8 cellular contexts compared by ENCODE assay signal in genomic region chrX:68196939-68197791, GRCh38.
DNase-seq lines count a peak whose midpoint lies in the region; ATAC-seq and TF ChIP-seq lines count a peak whose summit lies in the region.

No MANE protein-coding gene starts in this region.

- peak; percentile 27 for DNase-seq in NOMO-1 treated with DMSO at 0.1 percent for 48 hours (lab: John Stamatoyannopoulos, UW; ENCODE audit: unreplicated experiment)
- no peak for DNase-seq in NOMO-1 treated with dmso at 0.1 percent for 144 hours (lab: John Stamatoyannopoulos, UW; ENCODE audit: unreplicated experiment)
- DNase-seq in HuH-7 (ENCODE audit: low spot score) = peak; percentile 53
- peak; percentile 60 for DNase-seq in RWPE1 (ENCODE audit: low spot score)
- DNase-seq in dorsolateral prefrontal cortex = peak in 5 of 10 donors; percentile 7 to 44 (median 38)
- peak; percentile 49 for DNase-seq in mesenchymal stem cell
- DNase-seq in GOT3 (lab: John Stamatoyannopoulos, UW) = no peak

- no peak overlapping the region for H2BK120ac ChIP-seq in mesenchymal stem cell (ENCODE audit: low read depth, low read length)

- H3K27ac ChIP-seq in RWPE1 (no peak overlapping the region), dorsolateral prefrontal cortex (peak overlapping the region in 28 of 59 donors; percentile 5 to 62 (median 36)), mesenchymal stem cell (ENCODE audit: low read length, poor library complexity, severe bottlenecking) (no peak overlapping the region)

- TF ChIP-seq CTCF in RWPE1 (conservative IDR thresholded peaks at IDR 0.05; ENCODE audit: low read depth) (peak; percentile 40), dorsolateral prefrontal cortex (IDR thresholded peaks at IDR 0.05 in 54 of 56, conservative IDR thresholded peaks at IDR 0.05 in 2 of 56; ENCODE audit: low read depth in 1 of 56, partially characterized antibody in 56 of 56) (peak; percentile 47 to 85 (median 72))

- peak; percentile 61 for ATAC-seq in GM19372 (IDR thresholded peaks at IDR 0.05; ENCODE audit: low read depth, unreplicated experiment)

- CTCF ChIA-PET in RWPE1 (lab: Yijun Ruan, JAX) = interaction anchor here (0.6 to 1.2 kb wide), 5 partner anchors 226 to 536 kb away, joined by 3 to 8 read pairs (median 3); no protein-coding TSS in a partner anchor

- no peak overlapping the region for H4K8ac ChIP-seq in mesenchymal stem cell (ENCODE audit: low read length)

- no peaks in the 10 kb centered on the region for H3K9me3 ChIP-seq in mesenchymal stem cell (ENCODE audit: control insufficient read depth, low read length)

- no peaks in the 10 kb centered on the region for H3K4me1 ChIP-seq in mesenchymal stem cell (ENCODE audit: control insufficient read depth, insufficient read depth, low read depth, low read length)

- H3K4ac ChIP-seq in mesenchymal stem cell (ENCODE audit: low read depth in 1 of 2, low read length in 2 of 2) = no peak overlapping the region

- H3K27me3 ChIP-seq in dorsolateral prefrontal cortex (peaks cover 0 to 51% (median 5%) of the 10 kb centered on the region in 45 donors), mesenchymal stem cell (ENCODE audit: control insufficient read depth in 1 of 2, insufficient read depth in 1 of 2, low read length in 2 of 2) (peaks cover 0 to 33% of the 10 kb centered on the region in 2 experiments)

- no peaks in the 10 kb centered on the region for H3K79me1 ChIP-seq in mesenchymal stem cell (replicated peaks; ENCODE audit: low read length, poor library complexity, severe bottlenecking)

- no peak overlapping the region for H2BK5ac ChIP-seq in mesenchymal stem cell (ENCODE audit: low read depth, low read length, poor library complexity, severe bottlenecking)

- intact Hi-C loops in dorsolateral prefrontal cortex (cut with DNase I) = loop anchor here (5.0 to 10.0 kb wide), 3 partner anchors 238 to 610 kb away; partner anchors contain the start of gene OPHN1 (in 1 of the 2)

- no peak overlapping the region for H2AFZ ChIP-seq in mesenchymal stem cell (ENCODE audit: low read depth, low read length)

- H3K4me3 ChIP-seq in dorsolateral prefrontal cortex (no peak overlapping the region), mesenchymal stem cell (ENCODE audit: insufficient read depth in 1 of 2, low read depth in 1 of 2, low read length in 2 of 2) (no peak overlapping the region)

- peaks cover 4% of the 10 kb centered on the region in 2 experiments for H3K36me3 ChIP-seq in mesenchymal stem cell (ENCODE audit: control insufficient read depth in 1 of 2, insufficient read depth in 2 of 2, low read depth in 1 of 2, low read length in 2 of 2)

- POLR2A ChIA-PET in RWPE1 (lab: Yijun Ruan, JAX; ENCODE audit: low non-redundant PET) = no interaction called here

- H4K91ac ChIP-seq in mesenchymal stem cell (ENCODE audit: low read length) = no peak overlapping the region

- H2BK15ac ChIP-seq in mesenchymal stem cell (ENCODE audit: low read depth, poor library complexity, severe bottlenecking) = no peak overlapping the region

- no peak overlapping the region for H2AK5ac ChIP-seq in mesenchymal stem cell (ENCODE audit: low read length, severe bottlenecking)

- 47% methylated on average over 3 of the region's 5 CpGs for WGBS in mesenchymal stem cell

- H3K4me2 ChIP-seq in mesenchymal stem cell (ENCODE audit: low read length, poor library complexity, severe bottlenecking) = no peak overlapping the region

- no peak overlapping the region for H2BK12ac ChIP-seq in mesenchymal stem cell (ENCODE audit: low read length in 2 of 2)

- H3K23ac ChIP-seq in mesenchymal stem cell (ENCODE audit: low read length in 2 of 2) = no peak overlapping the region

- no peak overlapping the region for H3K14ac ChIP-seq in mesenchymal stem cell (ENCODE audit: low read length in 2 of 2)

- H3K18ac ChIP-seq in mesenchymal stem cell (ENCODE audit: low read depth in 1 of 2, low read length in 2 of 2) = no peak overlapping the region

- no peak overlapping the region for H3K9ac ChIP-seq in mesenchymal stem cell (ENCODE audit: low read length)

Comparison
In these comparisons a context has a peak if more than half of its experiments do, and no peak if none do; other contexts are left out.
1. DNase-seq: peak in NOMO-1 treated with DMSO at 0.1 percent for 48 hours (single experiment), HuH-7 (single experiment), RWPE1 (single experiment) and mesenchymal stem cell (single experiment); none in NOMO-1 treated with dmso at 0.1 percent for 144 hours (single experiment) and GOT3 (single experiment).